Comparison of ENCODE assay signal across 1 cellular context in the genomic region with DNA sequence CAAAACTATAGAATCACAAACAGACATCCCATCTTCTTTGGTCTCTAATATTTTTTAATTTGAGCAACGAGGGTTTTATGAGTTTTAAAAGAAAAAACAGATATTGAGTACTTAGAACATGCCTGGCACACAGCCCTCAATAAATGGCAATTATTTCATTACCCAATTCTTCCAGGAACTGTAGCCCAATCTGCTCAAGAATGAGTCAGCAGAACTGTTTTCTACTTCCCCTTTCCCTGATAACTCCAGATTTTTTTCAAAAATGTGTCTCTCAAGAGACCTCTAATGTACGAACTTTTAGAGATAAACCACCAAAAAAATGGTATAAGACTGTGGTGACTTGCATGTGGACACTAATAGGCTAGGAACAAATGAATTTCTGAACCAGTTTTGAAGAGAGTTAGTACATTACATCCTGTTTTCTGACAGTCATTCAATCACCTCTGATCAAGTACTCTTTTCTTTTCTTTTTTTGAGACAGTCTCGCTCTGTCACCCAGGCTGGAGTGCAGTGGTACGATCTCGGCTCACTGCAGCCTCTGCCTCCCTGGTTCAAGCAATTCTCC.
TF ChIP-seq lines count a peak whose summit lies in the region.

No MANE protein-coding gene starts in this region.

TF ChIP-seq in K562, 482 proteins besides CTCF, POLR2A, EP300 and RAD21 (continued from another document):
- TF ChIP-seq, protein P1, sequence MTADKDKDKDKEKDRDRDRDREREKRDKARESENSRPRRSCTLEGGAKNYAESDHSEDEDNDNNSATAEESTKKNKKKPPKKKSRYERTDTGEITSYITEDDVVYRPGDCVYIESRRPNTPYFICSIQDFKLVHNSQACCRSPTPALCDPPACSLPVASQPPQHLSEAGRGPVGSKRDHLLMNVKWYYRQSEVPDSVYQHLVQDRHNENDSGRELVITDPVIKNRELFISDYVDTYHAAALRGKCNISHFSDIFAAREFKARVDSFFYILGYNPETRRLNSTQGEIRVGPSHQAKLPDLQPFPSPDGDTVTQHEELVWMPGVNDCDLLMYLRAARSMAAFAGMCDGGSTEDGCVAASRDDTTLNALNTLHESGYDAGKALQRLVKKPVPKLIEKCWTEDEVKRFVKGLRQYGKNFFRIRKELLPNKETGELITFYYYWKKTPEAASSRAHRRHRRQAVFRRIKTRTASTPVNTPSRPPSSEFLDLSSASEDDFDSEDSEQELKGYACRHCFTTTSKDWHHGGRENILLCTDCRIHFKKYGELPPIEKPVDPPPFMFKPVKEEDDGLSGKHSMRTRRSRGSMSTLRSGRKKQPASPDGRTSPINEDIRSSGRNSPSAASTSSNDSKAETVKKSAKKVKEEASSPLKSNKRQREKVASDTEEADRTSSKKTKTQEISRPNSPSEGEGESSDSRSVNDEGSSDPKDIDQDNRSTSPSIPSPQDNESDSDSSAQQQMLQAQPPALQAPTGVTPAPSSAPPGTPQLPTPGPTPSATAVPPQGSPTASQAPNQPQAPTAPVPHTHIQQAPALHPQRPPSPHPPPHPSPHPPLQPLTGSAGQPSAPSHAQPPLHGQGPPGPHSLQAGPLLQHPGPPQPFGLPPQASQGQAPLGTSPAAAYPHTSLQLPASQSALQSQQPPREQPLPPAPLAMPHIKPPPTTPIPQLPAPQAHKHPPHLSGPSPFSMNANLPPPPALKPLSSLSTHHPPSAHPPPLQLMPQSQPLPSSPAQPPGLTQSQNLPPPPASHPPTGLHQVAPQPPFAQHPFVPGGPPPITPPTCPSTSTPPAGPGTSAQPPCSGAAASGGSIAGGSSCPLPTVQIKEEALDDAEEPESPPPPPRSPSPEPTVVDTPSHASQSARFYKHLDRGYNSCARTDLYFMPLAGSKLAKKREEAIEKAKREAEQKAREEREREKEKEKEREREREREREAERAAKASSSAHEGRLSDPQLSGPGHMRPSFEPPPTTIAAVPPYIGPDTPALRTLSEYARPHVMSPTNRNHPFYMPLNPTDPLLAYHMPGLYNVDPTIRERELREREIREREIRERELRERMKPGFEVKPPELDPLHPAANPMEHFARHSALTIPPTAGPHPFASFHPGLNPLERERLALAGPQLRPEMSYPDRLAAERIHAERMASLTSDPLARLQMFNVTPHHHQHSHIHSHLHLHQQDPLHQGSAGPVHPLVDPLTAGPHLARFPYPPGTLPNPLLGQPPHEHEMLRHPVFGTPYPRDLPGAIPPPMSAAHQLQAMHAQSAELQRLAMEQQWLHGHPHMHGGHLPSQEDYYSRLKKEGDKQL (CRISPR knock-in tag; IDR thresholded peaks at IDR 0.05; ENCODE audit: borderline replicate concordance): no peak
- TF ChIP-seq IFI16 (CRISPR knock-in tag; IDR thresholded peaks at IDR 0.05) (no peak), FOXA1 (IDR thresholded peaks at IDR 0.05; ENCODE audit: borderline replicate concordance) (no peak), MAFG (tag; conservative IDR thresholded peaks at IDR 0.05) (peak; percentile 98), HDAC6 (IDR thresholded peaks at IDR 0.05; ENCODE audit: low read depth, low read length) (no peak), SMARCA4 (IDR thresholded peaks at IDR 0.05) (peak; percentile 93), ZNF24 (IDR thresholded peaks at IDR 0.05) (peak; percentile 93), CSDE1 (IDR thresholded peaks at IDR 0.05) (no peak), HDAC1 (IDR thresholded peaks at IDR 0.05) (0 out of 4 replicates have a peak, but pooled peaks of 1 of the 2 experiments have one; percentile 43)
